In the genomic region with DNA sequence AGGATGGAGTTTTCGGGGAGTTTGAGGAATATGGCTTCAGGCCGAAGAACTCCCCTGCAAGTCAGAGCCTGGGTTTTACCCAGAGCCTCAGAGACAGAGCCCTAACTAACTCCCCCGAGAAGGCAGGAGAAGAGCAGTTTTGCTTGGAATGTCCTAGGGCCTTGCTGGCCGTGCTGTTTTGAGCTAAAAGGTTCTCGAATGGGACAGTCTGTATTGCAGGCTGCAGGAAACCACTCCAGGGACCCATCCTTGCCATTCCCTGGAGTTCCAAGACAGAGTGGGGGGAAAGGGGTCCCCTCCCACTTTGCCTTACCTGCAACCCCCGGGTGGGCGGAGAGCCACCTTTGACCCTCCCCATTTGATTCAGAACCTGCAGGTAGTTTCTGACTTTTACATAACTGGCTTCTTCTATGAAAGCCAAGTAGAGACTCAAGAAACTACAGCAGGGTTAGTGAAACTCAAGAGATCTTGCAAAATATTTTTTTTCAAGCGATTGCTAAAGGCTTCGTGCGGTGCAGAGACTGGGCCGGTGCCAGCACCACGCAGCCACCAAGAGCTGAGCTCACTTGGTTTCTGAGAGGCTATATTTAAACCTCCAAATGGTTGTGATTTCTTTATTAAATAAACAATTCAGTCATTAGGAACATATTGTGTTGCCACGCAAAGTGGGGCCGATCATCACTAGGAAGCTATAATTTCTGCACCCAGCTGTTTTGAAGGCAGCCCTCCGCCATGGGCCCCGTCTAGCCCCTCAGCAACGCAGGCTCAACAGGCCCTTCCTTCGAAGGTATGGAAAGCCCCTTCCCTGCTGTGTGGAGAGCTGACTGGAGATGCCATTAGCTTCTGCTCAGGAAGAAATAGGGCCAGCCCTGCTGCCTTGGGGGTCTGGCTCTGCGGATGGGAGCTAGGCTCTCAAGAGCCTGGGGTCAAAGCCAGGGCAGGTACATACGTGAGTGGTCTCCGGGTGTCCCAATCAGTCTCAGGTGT, we compare ENCODE assay signal across 12 cellular contexts.
A peak's percentile ranks its signal among the peaks of the same experiment; 100 is the strongest.
DNase-seq lines count a peak whose midpoint lies in the region; ATAC-seq and TF ChIP-seq lines count a peak whose summit lies in the region.
"Had no signal": no experiment of that assay in that cellular context is flagged by ENCODE, and none has a peak within 500 bp of the region (broad histone marks: within the 10 kb centered on the region; RNA-seq: fewer than 3 reads in every experiment).

No MANE protein-coding gene starts in this region.

- H3K4me1 ChIP-seq in heart right ventricle (peaks cover 7 to 44% (median 31%) of the 10 kb centered on the region in 9 donors), esophagus muscularis mucosa (peaks cover 39 to 98% (median 82%) of the 10 kb centered on the region in 4 donors), neuronal stem cell (ENCODE audit: control insufficient read depth in 2 of 2, insufficient read depth in 1 of 2, low read depth in 1 of 2, low read length in 2 of 2) (peaks cover 8 to 30% of the 10 kb centered on the region in 2 donors)

- H3K36me3 ChIP-seq in heart right ventricle, result peaks cover 0 to 11% (median 0%) of the 10 kb centered on the region in 9 donors
- peaks cover 0 to 9% (median 8%) of the 10 kb centered on the region in 4 donors for H3K36me3 ChIP-seq in esophagus muscularis mucosa
- H3K36me3 ChIP-seq in neuronal stem cell (replicated peaks in 1 of 2; ENCODE audit: control insufficient read depth in 2 of 2, insufficient read depth in 2 of 2, low read length in 2 of 2), result no peaks in the 10 kb centered on the region

- H3K4ac ChIP-seq in neuronal stem cell (ENCODE audit: low read length), result no peak overlapping the region

- H4K91ac ChIP-seq in neuronal stem cell (ENCODE audit: low read depth, low read length, poor library complexity), result no peak overlapping the region

- intact Hi-C loops in heart right ventricle (cut with DNase I), result loop anchor here in 2 of 10 donors (5.0 kb wide), 1 partner anchor 43 kb away; no protein-coding TSS in a partner anchor
- intact Hi-C loops in Right ventricle myocardium inferior (cut with DNase I), result no loop called here
- intact Hi-C loops in esophagus muscularis mucosa (cut with DNase I), result no loop called here

- no peak for TF ChIP-seq CTCF in heart right ventricle (IDR thresholded peaks at IDR 0.05)
- TF ChIP-seq CTCF in esophagus muscularis mucosa (IDR thresholded peaks at IDR 0.05), result no peak

- H3K79me1 ChIP-seq in neuronal stem cell (ENCODE audit: low read depth, low read length), result peaks cover 3% of the 10 kb centered on the region

- no peak overlapping the region for H3K23ac ChIP-seq in neuronal stem cell (ENCODE audit: low read depth, low read length, poor library complexity)

- no peak for ATAC-seq in heart right ventricle
- no peak for ATAC-seq in Right ventricle myocardium inferior
- no peak for ATAC-seq in GM18909 (IDR thresholded peaks at IDR 0.05; ENCODE audit: poor library complexity, unreplicated experiment)
- ATAC-seq: esophagus mucosa had no signal

- H3K18ac ChIP-seq in neuronal stem cell (ENCODE audit: low read length), result no peak overlapping the region

- no peak for TF ChIP-seq POLR2A in esophagus muscularis mucosa (IDR thresholded peaks at IDR 0.05; ENCODE audit: low read depth)

- H3K9me3 ChIP-seq in heart right ventricle, result no peaks in the 10 kb centered on the region
- H3K9me3 ChIP-seq in esophagus muscularis mucosa, result no peaks in the 10 kb centered on the region
- no peaks in the 10 kb centered on the region for H3K9me3 ChIP-seq in neuronal stem cell (replicated peaks in 1 of 2; ENCODE audit: control insufficient read depth in 2 of 2, insufficient read depth in 1 of 2, low read depth in 1 of 2, low read length in 2 of 2)

- no peak overlapping the region for H2AFZ ChIP-seq in neuronal stem cell (ENCODE audit: low read length)

- no peaks in the 10 kb centered on the region for H3K27me3 ChIP-seq in heart right ventricle
- H3K27me3 ChIP-seq in esophagus muscularis mucosa, result no peaks in the 10 kb centered on the region
- H3K27me3 ChIP-seq in neuronal stem cell (ENCODE audit: control insufficient read depth in 3 of 3, insufficient read depth in 3 of 3, low read depth in 1 of 3, low read length in 3 of 3), result peaks cover 0 to 13% (median 4%) of the 10 kb centered on the region in 3 experiments

- H3K27ac ChIP-seq in heart right ventricle, result peak overlapping the region in 6 of 10 donors; percentile 18 to 56 (median 36)
- peak overlapping the region; percentile 97 to 99 (median 99) for H3K27ac ChIP-seq in esophagus muscularis mucosa (replicated peaks in 1 of 4)
- H3K27ac ChIP-seq in neuronal stem cell (replicated peaks; ENCODE audit: low read length), result no peak overlapping the region

- peak overlapping the region; percentile 43 for H2AK5ac ChIP-seq in neuronal stem cell (ENCODE audit: low read depth, low read length)

- DNase-seq in heart right ventricle (no peak), Right ventricle myocardium inferior (ENCODE audit: missing footprints) (no peak), esophagus muscularis mucosa (ENCODE audit: extremely low spot score) (no peak), neuronal stem cell (ENCODE audit: low spot score) (no peak), NCI-H69 (lab: John Stamatoyannopoulos, UW) (no peak), NCI-H82 (lab: John Stamatoyannopoulos, UW) (no peak)
- no peak for DNase-seq in activated CD8-positive, alpha-beta memory T cell treated with anti-CD3 and anti-CD28 coated beads for 24 hours
- DNase-seq: activated CD8-positive, alpha-beta memory T cell treated with anti-CD3 and anti-CD28 coated beads, Interleukin-2, amount 50 U/mL, for 48 hours; NCI-H1694; retina had no signal

- H3K14ac ChIP-seq in neuronal stem cell (ENCODE audit: low read length), result no peak overlapping the region

- peak; percentile 19 for TF ChIP-seq EP300 in esophagus muscularis mucosa (IDR thresholded peaks at IDR 0.05)

- peak overlapping the region; percentile 10 for H2BK5ac ChIP-seq in neuronal stem cell (ENCODE audit: low read length)

- WGBS in heart right ventricle, 2 donors, result 73 to 77% methylated on average over 21 of the region's 21 CpGs
- 50% methylated on average over 19 of the region's 21 CpGs for WGBS in esophagus muscularis mucosa
- no CpG with 5 or more reads among the region's 21 CpGs for whole genome bisulfite sequencing in neuronal stem cell (ENCODE audit: extremely low coverage in 2 of 2, insufficient read length in 2 of 2, insufficient replicate concordance in 1 of 2), 2 donors

- H3K4me2 ChIP-seq in neuronal stem cell (ENCODE audit: insufficient read depth, low read length, poor library complexity, severe bottlenecking), result no peak overlapping the region

- no peak overlapping the region for H2BK15ac ChIP-seq in neuronal stem cell (ENCODE audit: low read length)

- H4K8ac ChIP-seq in neuronal stem cell (ENCODE audit: low read depth, low read length), result no peak overlapping the region

- H3K4me3 ChIP-seq in heart right ventricle (no peak overlapping the region), esophagus muscularis mucosa (peak overlapping the region in 1 of 4 donors; percentile 16), neuronal stem cell (ENCODE audit: low read length in 2 of 2) (no peak overlapping the region)

- H3K9ac ChIP-seq in neuronal stem cell (ENCODE audit: low read depth, low read length, poor library complexity), result no peak overlapping the region

- H2BK120ac ChIP-seq in neuronal stem cell (ENCODE audit: low read depth, low read length), result no peak overlapping the region

- no peak overlapping the region for H2BK12ac ChIP-seq in neuronal stem cell (ENCODE audit: low read length)
